In the genomic region with DNA sequence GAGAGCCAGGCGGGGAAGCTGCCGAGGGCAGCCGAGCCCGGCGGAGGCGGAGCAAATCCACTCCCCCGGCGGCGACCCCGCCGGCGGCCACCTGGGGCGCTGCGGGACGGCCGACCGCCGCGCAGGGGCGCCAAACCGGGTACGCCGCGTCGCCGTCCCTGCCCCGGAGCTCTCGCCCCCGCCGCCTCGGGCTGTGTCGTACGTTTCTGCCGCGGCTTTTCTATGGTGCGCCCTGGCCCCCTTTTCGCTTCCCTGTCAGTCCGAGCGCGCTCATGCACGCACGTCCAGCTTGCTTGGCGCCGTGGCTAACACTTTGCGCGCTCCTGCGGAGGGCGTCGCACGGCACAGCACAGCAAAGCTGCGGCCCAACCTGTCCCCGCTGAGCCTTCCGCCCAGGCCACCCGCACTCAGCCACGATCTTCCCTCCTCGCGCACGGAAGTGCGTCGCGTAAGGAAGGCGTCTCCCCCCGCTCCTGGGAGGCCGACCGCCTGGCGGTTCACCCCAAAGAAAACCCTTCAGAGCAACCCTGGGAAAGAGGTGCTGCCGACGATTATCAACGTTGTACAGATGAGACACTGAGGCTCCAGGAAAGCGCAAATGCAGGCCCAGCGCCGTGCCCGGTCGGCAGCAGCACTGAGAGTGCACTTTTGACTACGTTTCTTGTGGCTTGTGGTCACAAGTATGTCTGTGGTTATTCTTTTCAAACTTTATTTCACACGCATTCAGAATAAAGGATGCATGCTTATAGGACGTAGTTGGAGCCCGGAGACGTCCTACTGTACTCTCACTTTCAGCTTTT, we compare ENCODE assay signal across 8 cellular contexts. TPM values are rescaled to one million over a fixed set of nuclear protein-coding genes. Genes with fewer than 3 reads are reported as not detected.
DNase-seq lines count a peak whose midpoint lies in the region; ATAC-seq and TF ChIP-seq lines count a peak whose summit lies in the region.

A gene (minus strand): TSS at position 48 of the 800 bp plus-strand sequence. CDS start 1,857 bp downstream, outside the sequence.

- CTCF ChIA-PET in CD8-positive, alpha-beta T cell (lab: Charles Lee) = interaction anchor here (0.7 to 2.6 kb wide), 14 partner anchors 10 to 585 kb away, joined by 3 to 16 read pairs (median 4); a partner anchor contains a TSS
- CTCF ChIA-PET in activated CD4-positive, alpha-beta memory T cell treated with anti-CD3 and anti-CD28 coated beads, Interleukin-2, amount 10 ng/mL, durations not matched to agents 7 days and 5 days (lab: Charles Lee) = interaction anchor here (0.6 to 3.4 kb wide), 21 partner anchors 13 to 996 kb away, joined by 3 to 15 read pairs (median 4); a partner anchor contains a TSS

- peaks cover 57% of the 10 kb centered on the region for H3K4me1 Mint-ChIP-seq in CD8-positive, alpha-beta T cell (ENCODE audit: low read depth)
- peaks cover 50% of the 10 kb centered on the region for H3K4me1 Mint-ChIP-seq in activated CD4-positive, alpha-beta memory T cell treated with anti-CD3 and anti-CD28 coated beads, Interleukin-2, amount 10 ng/mL, durations not matched to agents 7 days and 5 days

- peak; percentile 67 for ATAC-seq in CD8-positive, alpha-beta T cell
- peak; percentile 75 for ATAC-seq in GM19438 (IDR thresholded peaks at IDR 0.05; ENCODE audit: low read depth, unreplicated experiment)
- ATAC-seq in HG03571 (IDR thresholded peaks at IDR 0.05; ENCODE audit: unreplicated experiment) = peak; percentile 71

- 1 to 4% methylated on average over 75 to 79 of the region's 79 CpGs for WGBS in ectodermal cell, 2 experiments

- H3K36me3 ChIP-seq in CD8-positive, alpha-beta T cell (ENCODE audit: insufficient read depth, low read length) = no peaks in the 10 kb centered on the region
- peaks cover 4% of the 10 kb centered on the region for H3K36me3 ChIP-seq in ectodermal cell (ENCODE audit: control insufficient read depth, insufficient read depth, low read length)

- intact Hi-C loops in CD8-positive, alpha-beta T cell (cut with DNase I, micrococcal nuclease) = loop anchor here (1.0 to 10.0 kb wide), 17 partner anchors 36 to 993 kb away; a partner anchor contains a TSS

- TF ChIP-seq CTCF in CD8-positive, alpha-beta T cell (IDR thresholded peaks at IDR 0.05) = peak; percentile 81

- peaks cover 36% of the 10 kb centered on the region for H3K4me1 ChIP-seq in CD8-positive, alpha-beta T cell (ENCODE audit: insufficient read depth, low read length)
- peaks cover 5% of the 10 kb centered on the region for H3K4me1 ChIP-seq in ectodermal cell (ENCODE audit: control insufficient read depth, insufficient read depth, low read length)

- no peaks in the 10 kb centered on the region for H3K9me3 ChIP-seq in CD8-positive, alpha-beta T cell (ENCODE audit: low read length)
- no peaks in the 10 kb centered on the region for H3K9me3 ChIP-seq in ectodermal cell (ENCODE audit: control insufficient read depth, low read length)

- H3K9me3 Mint-ChIP-seq in CD8-positive, alpha-beta T cell = no peaks in the 10 kb centered on the region
- H3K9me3 Mint-ChIP-seq in activated CD4-positive, alpha-beta memory T cell treated with anti-CD3 and anti-CD28 coated beads, Interleukin-2, amount 10 ng/mL, durations not matched to agents 7 days and 5 days = no peaks in the 10 kb centered on the region

- DNase-seq in CD8-positive, alpha-beta T cell = peak; percentile 78 to 93 (median 85)
- DNase-seq in NCI-H82 (lab: John Stamatoyannopoulos, UW) (peak; percentile 88), lung microvascular endothelial cell (ENCODE audit: low read depth in 2 of 2) (peak; percentile 88 to 92)
- peak; percentile 88 for DNase-seq in activated CD4-positive, alpha-beta memory T cell treated with anti-CD3 and anti-CD28 coated beads, Interleukin-2, amount 10 ng/mL, durations not matched to agents 7 days and 5 days
- DNase-seq in stimulated activated CD4-positive, alpha-beta T cell treated with anti-CD3 and anti-CD28 coated beads, TNF-alpha, amount 100 ng/mL, for 48 hours (ENCODE audit: low read depth in 3 of 3) = peak; percentile 77 to 92 (median 79)

- no peaks in the 10 kb centered on the region for H3K27me3 ChIP-seq in CD8-positive, alpha-beta T cell (ENCODE audit: insufficient read depth, low read length)
- no peaks in the 10 kb centered on the region for H3K27me3 ChIP-seq in ectodermal cell (ENCODE audit: control insufficient read depth, insufficient read depth, low read length, poor library complexity, severe bottlenecking)

- peak within 1 kb of the TSS; percentile 96 for H3K4me3 Mint-ChIP-seq in CD8-positive, alpha-beta T cell
- peak within 1 kb of the TSS; percentile 88 for H3K4me3 Mint-ChIP-seq in activated CD4-positive, alpha-beta memory T cell treated with anti-CD3 and anti-CD28 coated beads, Interleukin-2, amount 10 ng/mL, durations not matched to agents 7 days and 5 days

- H3K27me3 Mint-ChIP-seq in CD8-positive, alpha-beta T cell (ENCODE audit: low read depth) = no peaks in the 10 kb centered on the region
- H3K27me3 Mint-ChIP-seq in activated CD4-positive, alpha-beta memory T cell treated with anti-CD3 and anti-CD28 coated beads, Interleukin-2, amount 10 ng/mL, durations not matched to agents 7 days and 5 days = peaks cover 6% of the 10 kb centered on the region

- POLR2A ChIA-PET in CD8-positive, alpha-beta T cell (lab: Charles Lee) = interaction anchor here (0.6 to 2.7 kb wide), 38 partner anchors 8 to 868 kb away, joined by 3 to 28 read pairs (median 4); a partner anchor contains a TSS
- POLR2A ChIA-PET in activated CD4-positive, alpha-beta memory T cell treated with anti-CD3 and anti-CD28 coated beads, Interleukin-2, amount 10 ng/mL, durations not matched to agents 7 days and 5 days (lab: Charles Lee) = interaction anchor here (0.6 to 5.4 kb wide), 31 partner anchors 9 to 870 kb away, joined by 3 to 47 read pairs (median 4); a partner anchor contains a TSS

- peak within 1 kb of the TSS; percentile 74 for H3K4me3 ChIP-seq in CD8-positive, alpha-beta T cell (ENCODE audit: low read depth, low read length)
- H3K4me3 ChIP-seq in ectodermal cell (ENCODE audit: insufficient read depth, low read depth, low read length) = peak within 1 kb of the TSS; percentile 74

- H3K36me3 Mint-ChIP-seq in CD8-positive, alpha-beta T cell = peaks cover 26% of the 10 kb centered on the region
- peaks cover 27% of the 10 kb centered on the region for H3K36me3 Mint-ChIP-seq in activated CD4-positive, alpha-beta memory T cell treated with anti-CD3 and anti-CD28 coated beads, Interleukin-2, amount 10 ng/mL, durations not matched to agents 7 days and 5 days (ENCODE audit: low read depth)

- H3K27ac ChIP-seq in CD8-positive, alpha-beta T cell (ENCODE audit: low read depth, low read length) = peak within 1 kb of the TSS; percentile 94
- H3K27ac ChIP-seq in ectodermal cell (ENCODE audit: insufficient read depth, low read depth, low read length, poor library complexity, severe bottlenecking) = peak within 1 kb of the TSS; percentile 89

- H3K27ac Mint-ChIP-seq in CD8-positive, alpha-beta T cell = peak within 1 kb of the TSS; percentile 100
- peak within 1 kb of the TSS; percentile 100 for H3K27ac Mint-ChIP-seq in activated CD4-positive, alpha-beta memory T cell treated with anti-CD3 and anti-CD28 coated beads, Interleukin-2, amount 10 ng/mL, durations not matched to agents 7 days and 5 days

RNA-seq across cellular contexts. Expression of the gene that starts here (rescaled TPM):
- total RNA-seq in CD8-positive, alpha-beta T cell = 100 to 1,000 TPM; 148 to 152 TPM
- 10 to 100 TPM; 85.1 to 92.3 TPM for total RNA-seq in activated CD4-positive, alpha-beta memory T cell treated with anti-CD3 and anti-CD28 coated beads, Interleukin-2, amount 10 ng/mL, durations not matched to agents 7 days and 5 days
- polyA plus RNA-seq in ectodermal cell (2013, experiment 1 of 4) = 96.5 TPM
- 108 TPM for polyA plus RNA-seq in ectodermal cell (2013, experiment 2 of 4)
- 71.1 TPM for polyA plus RNA-seq in ectodermal cell (2013, experiment 3 of 4)
- polyA plus RNA-seq in ectodermal cell (2013, experiment 4 of 4) = 77.1 TPM
- total RNA-seq in lung microvascular endothelial cell = 217 and 301 TPM in 2 replicates

Comparison
In these comparisons a context has a peak if more than half of its experiments do, and no peak if none do; other contexts are left out.
1. Peak in every context shown above with its lines: DNase-seq, ATAC-seq, H3K4me3 ChIP-seq and H3K27ac ChIP-seq.